In the genomic region with DNA sequence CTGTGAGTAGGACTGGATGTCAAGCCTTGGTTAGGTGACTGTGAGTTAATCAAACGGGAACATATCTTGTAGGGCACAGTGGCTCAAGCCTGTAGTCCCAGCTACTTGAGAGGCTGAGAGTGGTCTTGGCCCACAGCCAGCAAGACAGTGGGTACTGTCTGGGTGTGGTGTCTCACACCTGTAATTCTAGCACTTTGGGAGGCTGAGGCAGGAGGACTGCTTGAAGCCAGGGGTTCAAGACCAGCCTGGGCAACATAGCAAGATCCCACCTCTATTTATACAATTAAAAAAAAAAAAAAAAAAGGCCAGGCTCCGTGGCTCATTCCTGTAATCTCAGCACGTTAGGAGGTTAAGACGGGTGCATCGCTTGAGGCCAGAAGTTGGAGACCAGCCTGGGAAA, we compare ENCODE assay signal across 31 cellular contexts. TPM values are rescaled to one million over a fixed set of nuclear protein-coding genes. Genes with fewer than 3 reads are reported as not detected.
"Had no signal": no experiment of that assay in that cellular context is flagged by ENCODE, and none has a peak within 500 bp of the region (broad histone marks: within the 10 kb centered on the region; RNA-seq: fewer than 3 reads in every experiment).

No MANE protein-coding gene starts in this region.

- H3K9me3 Mint-ChIP-seq: activated CD4-positive, alpha-beta memory T cell treated with anti-CD3 and anti-CD28 coated beads, Interleukin-2, amount 10 ng/mL, durations not matched to agents 7 days and 5 days; activated CD4-positive, alpha-beta T cell treated with anti-CD3 and anti-CD28 coated beads, Interleukin-2, amount 10 ng/mL, durations not matched to agents 7 days and 5 days; activated naive CD4-positive, alpha-beta T cell treated with anti-CD3 and anti-CD28 coated beads, Interleukin-2, amount 10 ng/mL, durations not matched to agents 7 days and 5 days; activated naive CD4-positive, alpha-beta T cell treated with anti-CD3 and anti-CD28 coated beads, Interleukin-2, amount 50 U/mL, for 24 hours; activated naive CD8-positive, alpha-beta T cell treated with anti-CD3 and anti-CD28 coated beads, Interleukin-2, amount 10 ng/mL, durations not matched to agents 7 days and 5 days; activated naive CD8-positive, alpha-beta T cell treated with anti-CD3 and anti-CD28 coated beads, Interleukin-2, amount 50 U/mL, for 24 hours; activated T-cell treated with anti-CD3 and anti-CD28 coated beads, Interleukin-2, amount 50 U/mL, for 24 hours; activated T-helper 2 cell treated with anti-CD3 and anti-CD28 coated beads, Interferon-gamma antibody, Interleukin-2, Interleukin-4, amounts not matched to agents 10 μg/mL and 5 μg/mL and 100 μg/mL, durations not matched to agents 14 hours and 24 hours and 36 hours; brain; T-helper 1 cell treated with Interleukin-12 subunit alpha and Interleukin-12 subunit beta and Interleukin-4 antibody, amounts not matched to agents 30 μg/mL and 1 μg/mL, for 36 hours; T-helper 2 cell treated with Interferon-gamma antibody and Interleukin-4, amounts not matched to agents 5 μg/mL and 100 μg/mL, for 36 hours had no signal

- H3K36me3 Mint-ChIP-seq: activated naive CD8-positive, alpha-beta T cell had no signal

- H3K4me3 Mint-ChIP-seq: activated CD4-positive, alpha-beta memory T cell treated with anti-CD3 and anti-CD28 coated beads, Interleukin-2, amount 10 ng/mL, durations not matched to agents 7 days and 5 days; activated CD4-positive, alpha-beta T cell treated with anti-CD3 and anti-CD28 coated beads, Interleukin-2, amount 10 ng/mL, durations not matched to agents 7 days and 5 days; activated CD8-positive, alpha-beta memory T cell treated with anti-CD3 and anti-CD28 coated beads, Interleukin-2, amount 10 ng/mL, durations not matched to agents 7 days and 5 days; activated CD8-positive, alpha-beta T cell treated with anti-CD3 and anti-CD28 coated beads, Interleukin-2, amount 10 ng/mL, durations not matched to agents 7 days and 5 days; activated naive CD4-positive, alpha-beta T cell treated with anti-CD3 and anti-CD28 coated beads, Interleukin-2, amount 10 ng/mL, durations not matched to agents 7 days and 5 days; activated naive CD4-positive, alpha-beta T cell treated with anti-CD3 and anti-CD28 coated beads, Interleukin-2, amount 50 U/mL, for 24 hours; activated naive CD8-positive, alpha-beta T cell; activated naive CD8-positive, alpha-beta T cell treated with anti-CD3 and anti-CD28 coated beads, Interleukin-2, amount 10 ng/mL, durations not matched to agents 7 days and 5 days; activated naive CD8-positive, alpha-beta T cell treated with anti-CD3 and anti-CD28 coated beads, Interleukin-2, amount 50 U/mL, for 24 hours; activated T-cell treated with anti-CD3 and anti-CD28 coated beads, Interleukin-2, amount 50 U/mL, for 24 hours; brain; T-helper 1 cell treated with Interleukin-12 subunit alpha and Interleukin-12 subunit beta and Interleukin-4 antibody, amounts not matched to agents 30 μg/mL and 1 μg/mL, for 36 hours; T-helper 2 cell treated with Interferon-gamma antibody and Interleukin-4, amounts not matched to agents 5 μg/mL and 100 μg/mL, for 36 hours had no signal

- H3K27ac Mint-ChIP-seq: activated CD4-positive, alpha-beta memory T cell treated with anti-CD3 and anti-CD28 coated beads, Interleukin-2, amount 10 ng/mL, durations not matched to agents 7 days and 5 days; activated CD4-positive, alpha-beta T cell treated with anti-CD3 and anti-CD28 coated beads, Interleukin-2, amount 10 ng/mL, durations not matched to agents 7 days and 5 days; activated CD8-positive, alpha-beta memory T cell treated with anti-CD3 and anti-CD28 coated beads, Interleukin-2, amount 10 ng/mL, durations not matched to agents 7 days and 5 days; activated naive CD4-positive, alpha-beta T cell treated with anti-CD3 and anti-CD28 coated beads, Interleukin-2, amount 10 ng/mL, durations not matched to agents 7 days and 5 days; activated naive CD4-positive, alpha-beta T cell treated with anti-CD3 and anti-CD28 coated beads, Interleukin-2, amount 50 U/mL, for 24 hours; activated naive CD8-positive, alpha-beta T cell; activated naive CD8-positive, alpha-beta T cell treated with anti-CD3 and anti-CD28 coated beads, Interleukin-2, amount 10 ng/mL, durations not matched to agents 7 days and 5 days; activated naive CD8-positive, alpha-beta T cell treated with anti-CD3 and anti-CD28 coated beads, Interleukin-2, amount 50 U/mL, for 24 hours; activated T-cell treated with anti-CD3 and anti-CD28 coated beads, Interleukin-2, amount 50 U/mL, for 24 hours; activated T-helper 2 cell treated with anti-CD3 and anti-CD28 coated beads, Interferon-gamma antibody, Interleukin-2, Interleukin-4, amounts not matched to agents 10 μg/mL and 5 μg/mL and 100 μg/mL, durations not matched to agents 14 hours and 24 hours and 36 hours; T-helper 1 cell treated with Interleukin-12 subunit alpha and Interleukin-12 subunit beta and Interleukin-4 antibody, amounts not matched to agents 30 μg/mL and 1 μg/mL, for 36 hours; T-helper 2 cell treated with Interferon-gamma antibody and Interleukin-4, amounts not matched to agents 5 μg/mL and 100 μg/mL, for 36 hours had no signal

- H3K27me3 Mint-ChIP-seq: activated CD4-positive, alpha-beta memory T cell treated with anti-CD3 and anti-CD28 coated beads, Interleukin-2, amount 10 ng/mL, durations not matched to agents 7 days and 5 days; activated CD4-positive, alpha-beta T cell treated with anti-CD3 and anti-CD28 coated beads, Interleukin-2, amount 10 ng/mL, durations not matched to agents 7 days and 5 days; activated CD8-positive, alpha-beta memory T cell treated with anti-CD3 and anti-CD28 coated beads, Interleukin-2, amount 10 ng/mL, durations not matched to agents 7 days and 5 days; activated naive CD4-positive, alpha-beta T cell treated with anti-CD3 and anti-CD28 coated beads, Interleukin-2, amount 10 ng/mL, durations not matched to agents 7 days and 5 days; activated naive CD4-positive, alpha-beta T cell treated with anti-CD3 and anti-CD28 coated beads, Interleukin-2, amount 50 U/mL, for 24 hours; activated naive CD8-positive, alpha-beta T cell; activated naive CD8-positive, alpha-beta T cell treated with anti-CD3 and anti-CD28 coated beads, Interleukin-2, amount 10 ng/mL, durations not matched to agents 7 days and 5 days; activated naive CD8-positive, alpha-beta T cell treated with anti-CD3 and anti-CD28 coated beads, Interleukin-2, amount 50 U/mL, for 24 hours; activated T-cell treated with anti-CD3 and anti-CD28 coated beads, Interleukin-2, amount 50 U/mL, for 24 hours; brain had no signal

- DNase-seq: activated CD4-positive, alpha-beta memory T cell treated with anti-CD3 and anti-CD28 coated beads, Interleukin-2, amount 10 ng/mL, durations not matched to agents 7 days and 5 days; activated CD4-positive, alpha-beta T cell treated with anti-CD3 and anti-CD28 coated beads for 48 hours; activated CD4-positive, alpha-beta T cell treated with anti-CD3 and anti-CD28 coated beads, Interleukin-2, amount 10 ng/mL, durations not matched to agents 7 days and 5 days; activated CD4-positive, alpha-beta T cell treated with anti-CD3 and anti-CD28 coated beads, Interleukin-2, amount 50 U/mL, for 48 hours; activated CD4-positive, CD25-positive, alpha-beta regulatory T cell treated with anti-CD3 and anti-CD28 coated beads, Interleukin-2, amount 50 U/mL, for 72 hours; activated CD8-positive, alpha-beta memory T cell treated with anti-CD3 and anti-CD28 coated beads for 24 hours; activated CD8-positive, alpha-beta memory T cell treated with anti-CD3 and anti-CD28 coated beads, Interleukin-2, amount 10 ng/mL, durations not matched to agents 7 days and 5 days; activated CD8-positive, alpha-beta memory T cell treated with anti-CD3 and anti-CD28 coated beads, Interleukin-2, amount 50 U/mL, for 48 hours; activated CD8-positive, alpha-beta T cell treated with anti-CD3 and anti-CD28 coated beads, Interleukin-2, amount 10 ng/mL, durations not matched to agents 7 days and 5 days; activated effector memory CD4-positive, alpha-beta T cell treated with Interleukin-2 at 50 U/mL for 16 hours; activated gamma-delta T cell; activated naive CD4-positive, alpha-beta T cell treated with anti-CD3 and anti-CD28 coated beads, Interleukin-2, amount 10 ng/mL, durations not matched to agents 7 days and 5 days; activated naive CD4-positive, alpha-beta T cell treated with Interleukin-2 at 50 U/mL for 16 hours; activated naive CD8-positive, alpha-beta T cell treated with anti-CD3 and anti-CD28 coated beads, Interleukin-2, amount 10 ng/mL, durations not matched to agents 7 days and 5 days; activated naive CD8-positive, alpha-beta T cell treated with anti-CD3 and anti-CD28 coated beads, Interleukin-2, amount 50 U/mL, for 24 hours; activated T-cell treated with anti-CD3 and anti-CD28 coated beads, Interleukin-2, amount 50 U/mL, for 24 hours; activated T-cell treated with anti-CD3 and anti-CD28 coated beads, Interleukin-2, amount 50 U/mL, for 48 hours; amygdala; anterior cingulate cortex; caudate nucleus; T-helper 1 cell; T-helper 2 cell; T-helper 9 cell had no signal

- ATAC-seq: activated CD8-positive, alpha-beta memory T cell treated with anti-CD3 and anti-CD28 coated beads, Interleukin-2, amount 10 ng/mL, durations not matched to agents 7 days and 5 days; activated CD8-positive, alpha-beta T cell treated with anti-CD3 and anti-CD28 coated beads, Interleukin-2, amount 10 ng/mL, durations not matched to agents 7 days and 5 days; activated naive CD8-positive, alpha-beta T cell treated with anti-CD3 and anti-CD28 coated beads, Interleukin-2, amount 50 U/mL, for 24 hours had no signal

RNA-seq across cellular contexts. Expression of a gene that starts 18.5 kb away (rescaled TPM):
- total RNA-seq: activated CD4-positive, alpha-beta memory T cell treated with anti-CD3 and anti-CD28 coated beads, Interleukin-2, amount 10 ng/mL, durations not matched to agents 7 days and 5 days; activated CD8-positive, alpha-beta memory T cell treated with anti-CD3 and anti-CD28 coated beads, Interleukin-2, amount 10 ng/mL, durations not matched to agents 7 days and 5 days; activated naive CD8-positive, alpha-beta T cell treated with anti-CD3 and anti-CD28 coated beads, Interleukin-2, amount 10 ng/mL, durations not matched to agents 7 days and 5 days; ascending aorta; bronchial epithelial cell had no signal

RNA-seq across cellular contexts. Expression of a gene that starts 39.3 kb away (rescaled TPM):
- total RNA-seq: activated CD4-positive, alpha-beta memory T cell treated with anti-CD3 and anti-CD28 coated beads, Interleukin-2, amount 10 ng/mL, durations not matched to agents 7 days and 5 days; activated CD4-positive, alpha-beta T cell treated with anti-CD3 and anti-CD28 coated beads, Interleukin-2, amount 10 ng/mL, durations not matched to agents 7 days and 5 days; activated CD8-positive, alpha-beta memory T cell treated with anti-CD3 and anti-CD28 coated beads, Interleukin-2, amount 10 ng/mL, durations not matched to agents 7 days and 5 days; activated CD8-positive, alpha-beta T cell treated with anti-CD3 and anti-CD28 coated beads, Interleukin-2, amount 10 ng/mL, durations not matched to agents 7 days and 5 days; activated naive CD8-positive, alpha-beta T cell treated with anti-CD3 and anti-CD28 coated beads, Interleukin-2, amount 10 ng/mL, durations not matched to agents 7 days and 5 days; activated T-helper 2 cell treated with anti-CD3 and anti-CD28 coated beads, Interferon-gamma antibody, Interleukin-2, Interleukin-4, amounts not matched to agents 10 μg/mL and 5 μg/mL and 100 μg/mL, durations not matched to agents 14 hours and 24 hours and 36 hours; bronchial epithelial cell had no signal
